16 cellular contexts compared by ENCODE assay signal in genomic region chr18:3461704-3462103, GRCh38.
"Had no signal": no experiment of that assay in that cellular context is flagged by ENCODE, and none has a peak within 500 bp of the region (broad histone marks: within the 10 kb centered on the region; RNA-seq: fewer than 3 reads in every experiment).

No MANE protein-coding gene starts in this region.

- DNase-seq: activated T-cell treated with anti-CD3 and anti-CD28 coated beads, Interleukin-2, amount 50 U/mL, for 1 hour; amygdala; brain microvascular endothelial cell; heart right ventricle; islet precursor cell; left lung; pancreas; retina; stimulated activated naive B cell treated with anti-CD40 and anti-IgM and Interleukin-4, amounts not matched to agents 10 μg/mL and 1 μg/mL and 100 μg/mL, for 72 hours; T-helper 17 cell; trophoblast cell had no signal

- H3K9me3 ChIP-seq: left lung, pancreas had no signal

- H3K27me3 Mint-ChIP-seq: activated naive CD8-positive, alpha-beta T cell; stimulated activated naive B cell treated with anti-CD40 and anti-IgM and Interleukin-4, amounts not matched to agents 10 μg/mL and 1 μg/mL and 100 μg/mL, for 72 hours; T-helper 17 cell had no signal

- H3K4me3 Mint-ChIP-seq: activated naive CD8-positive, alpha-beta T cell; natural killer cell treated with Interleukin-12 subunit alpha and Interleukin-12 subunit beta and Interleukin-15 and Interleukin-18, amount 100 ng/mL, for 72 hours; stimulated activated naive B cell treated with anti-CD40 and anti-IgM and Interleukin-4, amounts not matched to agents 10 μg/mL and 1 μg/mL and 100 μg/mL, for 72 hours; T-helper 17 cell had no signal

- H3K27ac Mint-ChIP-seq: activated naive CD8-positive, alpha-beta T cell; stimulated activated naive B cell treated with anti-CD40 and anti-IgM and Interleukin-4, amounts not matched to agents 10 μg/mL and 1 μg/mL and 100 μg/mL, for 72 hours; T-helper 17 cell had no signal

- H3K27ac ChIP-seq: brain microvascular endothelial cell, left lung, pancreas, skin epidermis had no signal

- FAIRE-seq: frontal cortex, pancreas, TTC549 had no signal

- H3K27me3 ChIP-seq: brain microvascular endothelial cell, heart right ventricle, left lung, pancreas had no signal

- H3K4me3 ChIP-seq: heart right ventricle, left lung, pancreas, skin epidermis had no signal
